ENCODE assay signal across 29 cellular contexts in genomic region chr1:190665045-190665444, GRCh38.
"Had no signal": no experiment of that assay in that cellular context is flagged by ENCODE, and none has a peak within 500 bp of the region (broad histone marks: within the 10 kb centered on the region; RNA-seq: fewer than 3 reads in every experiment).

No MANE protein-coding gene starts in this region.

- H3K4me1 Mint-ChIP-seq: stimulated activated effector memory CD8-positive, alpha-beta T cell treated with anti-CD3 and anti-CD28 coated beads, Interleukin-12 subunit alpha, Interleukin-12 subunit beta, amount 100 ng/mL, for 72 hours; stimulated activated memory B cell treated with anti-CD40 and anti-IgM and Interleukin-4, amounts not matched to agents 10 μg/mL and 1 μg/mL and 100 μg/mL, for 72 hours; stimulated activated naive B cell treated with anti-CD40 and anti-IgM and Interleukin-4, amounts not matched to agents 10 μg/mL and 1 μg/mL and 100 μg/mL, for 72 hours; stimulated activated naive CD8-positive, alpha-beta T cell treated with anti-CD3 and anti-CD28 coated beads, Interleukin-15, amount 100 ng/mL, for 72 hours had no signal

- H3K36me3 Mint-ChIP-seq: stimulated activated effector memory CD8-positive, alpha-beta T cell treated with anti-CD3 and anti-CD28 coated beads, Interleukin-12 subunit alpha, Interleukin-12 subunit beta, amount 100 ng/mL, for 72 hours; stimulated activated memory B cell treated with anti-CD40 and anti-IgM and Interleukin-4, amounts not matched to agents 10 μg/mL and 1 μg/mL and 100 μg/mL, for 72 hours; stimulated activated naive B cell treated with anti-CD40 and anti-IgM and Interleukin-4, amounts not matched to agents 10 μg/mL and 1 μg/mL and 100 μg/mL, for 72 hours; type B pancreatic cell had no signal

- H3K9me3 ChIP-seq: suprapubic skin, testis, thoracic aorta, thyroid gland, tibial artery, tibial nerve, transverse colon, upper lobe of left lung, upper lobe of right lung, uterus, vagina had no signal

- H3K4me3 Mint-ChIP-seq: stimulated activated effector memory CD8-positive, alpha-beta T cell treated with anti-CD3 and anti-CD28 coated beads, Interleukin-12 subunit alpha, Interleukin-12 subunit beta, amount 100 ng/mL, for 72 hours; stimulated activated memory B cell treated with anti-CD40 and anti-IgM and Interleukin-4, amounts not matched to agents 10 μg/mL and 1 μg/mL and 100 μg/mL, for 72 hours; stimulated activated naive B cell treated with anti-CD40 and anti-IgM and Interleukin-4, amounts not matched to agents 10 μg/mL and 1 μg/mL and 100 μg/mL, for 72 hours; stimulated activated naive CD8-positive, alpha-beta T cell treated with anti-CD3 and anti-CD28 coated beads, Interleukin-15, amount 100 ng/mL, for 72 hours; stimulated activated naive CD8-positive, alpha-beta T cell treated with anti-CD3 and anti-CD28 coated beads, Interleukin-15, Interleukin-2, amounts not matched to agents 100 ng/mL and 50 ng/mL, for 24 hours; type B pancreatic cell had no signal

- H3K27ac ChIP-seq: stomach, suprapubic skin, testis, thoracic aorta, thyroid gland, tibial artery, tibial nerve, transverse colon, upper lobe of left lung, upper lobe of right lung, uterus, vagina had no signal

- H3K4me3 ChIP-seq: stomach, suprapubic skin, testis, thoracic aorta, thyroid gland, tibial artery, tibial nerve, transverse colon, upper lobe of left lung, upper lobe of right lung, uterus, vagina had no signal

- FAIRE-seq: urothelium cell line had no signal

- H3K4me1 ChIP-seq: stomach, suprapubic skin, testis, thyroid gland, tibial artery, tibial nerve, transverse colon, upper lobe of left lung, upper lobe of right lung, uterus, vagina had no signal

- H3K36me3 ChIP-seq: stomach, suprapubic skin, thoracic aorta, thyroid gland, tibial artery, tibial nerve, transverse colon, upper lobe of left lung, upper lobe of right lung, uterus, vagina had no signal

- H3K27me3 Mint-ChIP-seq: stimulated activated memory B cell treated with anti-CD40 and anti-IgM and Interleukin-4, amounts not matched to agents 10 μg/mL and 1 μg/mL and 100 μg/mL, for 72 hours; stimulated activated naive B cell treated with anti-CD40 and anti-IgM and Interleukin-4, amounts not matched to agents 10 μg/mL and 1 μg/mL and 100 μg/mL, for 72 hours; stimulated activated naive CD8-positive, alpha-beta T cell treated with anti-CD3 and anti-CD28 coated beads, Interleukin-15, amount 100 ng/mL, for 72 hours; stimulated activated naive CD8-positive, alpha-beta T cell treated with anti-CD3 and anti-CD28 coated beads, Interleukin-15, Interleukin-2, amounts not matched to agents 100 ng/mL and 50 ng/mL, for 24 hours; type B pancreatic cell had no signal

- H3K27ac Mint-ChIP-seq: stimulated activated effector memory CD8-positive, alpha-beta T cell treated with anti-CD3 and anti-CD28 coated beads, Interleukin-12 subunit alpha, Interleukin-12 subunit beta, amount 100 ng/mL, for 72 hours; stimulated activated memory B cell treated with anti-CD40 and anti-IgM and Interleukin-4, amounts not matched to agents 10 μg/mL and 1 μg/mL and 100 μg/mL, for 72 hours; stimulated activated naive B cell treated with anti-CD40 and anti-IgM and Interleukin-4, amounts not matched to agents 10 μg/mL and 1 μg/mL and 100 μg/mL, for 72 hours; stimulated activated naive CD8-positive, alpha-beta T cell treated with anti-CD3 and anti-CD28 coated beads, Interleukin-15, amount 100 ng/mL, for 72 hours; stimulated activated naive CD8-positive, alpha-beta T cell treated with anti-CD3 and anti-CD28 coated beads, Interleukin-15, Interleukin-2, amounts not matched to agents 100 ng/mL and 50 ng/mL, for 24 hours; type B pancreatic cell had no signal

- DNase-seq: stimulated activated CD4-positive, alpha-beta T cell treated with anti-CD3 and anti-CD28 coated beads, Interleukin-2, amount 100 ng/mL, for 48 hours; stimulated activated CD4-positive, alpha-beta T cell treated with anti-CD3 and anti-CD28 coated beads, Interleukin-4, amount 100 ng/mL, for 1 hour; stimulated activated CD4-positive, alpha-beta T cell treated with anti-CD3 and anti-CD28 coated beads, Interleukin-4, amount 100 ng/mL, for 24 hours; stimulated activated CD4-positive, alpha-beta T cell treated with anti-CD3 and anti-CD28 coated beads, Interleukin-4, amount 100 ng/mL, for 4 hours; stimulated activated CD8-positive, alpha-beta memory T cell treated with anti-CD3 and anti-CD28 coated beads, Interleukin-4, amount 100 ng/mL, for 48 hours; stimulated activated naive B cell treated with anti-CD40 and anti-IgM and Interleukin-4, amounts not matched to agents 10 μg/mL and 1 μg/mL and 100 μg/mL, for 72 hours; stimulated activated naive CD4-positive, alpha-beta T cell; stimulated activated naive CD4-positive, alpha-beta T cell treated with Interleukin-2 at 50 U/mL for 16 hours; stimulated activated naive CD8-positive, alpha-beta T cell treated with anti-CD3 and anti-CD28 coated beads, Interleukin-15, amount 100 ng/mL, for 72 hours; stimulated activated naive CD8-positive, alpha-beta T cell treated with anti-CD3 and anti-CD28 coated beads, Interleukin-15, Interleukin-2, amounts not matched to agents 100 U/mL and 50 U/mL, for 24 hours; stomach; substantia nigra; testis; thyroid gland; tibial artery; transverse colon; trophoblast cell; upper lobe of left lung; upper lobe of right lung; uterus had no signal

- ATAC-seq: stimulated activated effector memory CD8-positive, alpha-beta T cell treated with anti-CD3 and anti-CD28 coated beads, Interleukin-12 subunit alpha, Interleukin-12 subunit beta, amount 100 ng/mL, for 72 hours; stimulated activated memory B cell treated with anti-CD40 and anti-IgM and Interleukin-4, amounts not matched to agents 10 μg/mL and 1 μg/mL and 100 μg/mL, for 72 hours; stimulated activated naive B cell treated with anti-CD40 and anti-IgM and Interleukin-4, amounts not matched to agents 10 μg/mL and 1 μg/mL and 100 μg/mL, for 72 hours; stimulated activated naive CD8-positive, alpha-beta T cell treated with anti-CD3 and anti-CD28 coated beads, Interleukin-15, amount 100 ng/mL, for 72 hours; stimulated activated naive CD8-positive, alpha-beta T cell treated with anti-CD3 and anti-CD28 coated beads, Interleukin-15, Interleukin-2, amounts not matched to agents 100 U/mL and 50 U/mL, for 24 hours; upper lobe of right lung had no signal

- H3K27me3 ChIP-seq: stomach, suprapubic skin, testis, thyroid gland, tibial artery, tibial nerve, transverse colon, upper lobe of left lung, upper lobe of right lung, uterus, vagina had no signal
